8 cellular contexts compared by ENCODE assay signal in the genomic region with DNA sequence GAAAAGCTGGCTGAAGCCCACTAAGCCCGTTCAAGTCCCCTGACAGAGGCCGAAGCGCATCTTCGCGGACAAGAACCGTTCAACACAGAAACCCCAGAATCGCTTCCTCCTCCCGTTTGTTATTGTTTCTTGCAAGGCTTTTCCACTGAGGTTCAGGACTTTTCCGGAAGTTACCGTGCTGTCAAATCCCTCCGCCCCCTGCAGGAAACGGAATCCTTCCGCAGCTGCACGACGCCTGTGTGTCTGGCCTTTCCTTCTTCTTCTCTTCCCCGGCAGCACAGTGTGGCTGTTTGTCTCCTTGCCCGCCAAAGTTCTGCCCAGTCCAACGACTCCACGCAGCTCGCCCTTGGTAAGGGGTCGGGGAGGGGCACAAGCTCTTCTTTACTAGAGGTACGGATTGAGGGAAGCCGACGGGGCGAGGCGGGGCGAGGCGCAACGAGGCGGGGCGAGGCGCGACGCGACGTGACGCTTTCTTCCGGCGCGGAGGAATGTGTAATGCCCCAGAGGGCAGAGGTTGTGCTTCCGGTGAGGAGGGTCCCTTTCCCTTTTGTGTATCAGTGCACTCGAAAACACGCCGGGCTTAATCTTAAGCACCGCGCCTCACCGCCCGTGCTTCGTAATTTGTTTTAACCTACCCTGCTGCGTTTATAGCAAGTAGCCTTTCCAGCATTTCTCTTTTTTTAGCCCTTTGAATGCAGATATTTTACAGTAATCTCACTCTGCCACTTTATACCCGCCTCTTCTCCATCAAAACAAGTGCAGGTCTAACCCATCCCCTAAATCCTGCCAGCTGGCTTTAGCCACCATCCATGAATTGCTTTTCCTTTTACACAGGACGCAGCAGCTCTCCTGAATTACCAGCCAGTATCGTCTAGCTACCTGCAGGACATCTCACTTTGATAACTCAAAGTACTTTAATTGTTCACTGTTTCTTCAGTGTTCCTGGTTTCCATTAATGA. TPM values are rescaled to one million over a fixed set of nuclear protein-coding genes. Genes with fewer than 3 reads are reported as not detected.
DNase-seq lines count a peak whose midpoint lies in the region; ATAC-seq, FAIRE-seq and TF ChIP-seq lines count a peak whose summit lies in the region.

TSS of gene KDM5A (minus strand) at position 183 of the 959 bp plus-strand sequence. CDS start 229 bp downstream, outside the sequence.

- no peaks in the 10 kb centered on the region for H3K9me3 Mint-ChIP-seq in activated naive CD8-positive, alpha-beta T cell (ENCODE audit: low read depth)

- peaks cover 37% of the 10 kb centered on the region for H3K4me1 Mint-ChIP-seq in activated naive CD8-positive, alpha-beta T cell (ENCODE audit: low read depth)

- H3K27me3 ChIP-seq in PC-9 (ENCODE audit: insufficient read depth, low read depth): no peaks in the 10 kb centered on the region
- H3K27me3 ChIP-seq in prostate gland (replicated peaks; ENCODE audit: insufficient read depth): no peaks in the 10 kb centered on the region

- peak within 1 kb of the TSS; percentile 84 for H3K27ac ChIP-seq in PC-9
- peak within 1 kb of the TSS; percentile 83 to 92 for H3K27ac ChIP-seq in prostate gland

- H3F3A ChIP-seq in PC-9 (ENCODE audit: insufficient read depth, low read depth): peaks cover 4% of the 10 kb centered on the region

- TF ChIP-seq POLR2A in prostate gland (IDR thresholded peaks at IDR 0.05): peak; percentile 38

- FAIRE-seq in urothelium cell line (lab: Jason Lieb, UNC): peak; percentile 96

- H2AFZ ChIP-seq in PC-9: peak within 1 kb of the TSS; percentile 88

- ATAC-seq in HG02588 (IDR thresholded peaks at IDR 0.05; ENCODE audit: unreplicated experiment): peak; percentile 93

- under 1% methylated on average over 52 of the region's 53 CpGs for WGBS in prostate gland

- intact Hi-C loops in PC-9 (cut with micrococcal nuclease; ENCODE audit: unreplicated experiment) (no loop called here), cardiac septum (cut with DNase I) (no loop called here), prostate gland (cut with DNase I) (no loop called here)

- no peaks in the 10 kb centered on the region for H3K9me2 ChIP-seq in PC-9 (ENCODE audit: insufficient read depth)

- H3K79me2 ChIP-seq in PC-9 (ENCODE audit: low read depth): peaks cover 44% of the 10 kb centered on the region

- DNase-seq in GM10266 (ENCODE audit: extremely low spot score) (peak; percentile 90), PC-9 (peak; percentile 87 to 91), cardiac septum (ENCODE audit: low spot score) (peak; percentile 96), prostate gland (ENCODE audit: low spot score) (peak; percentile 89), urothelium cell line (ENCODE audit: low spot score) (peak; percentile 96), KG1 (lab: John Stamatoyannopoulos, UW) (no peak)

- peaks cover 36% of the 10 kb centered on the region for H4K20me1 ChIP-seq in PC-9 (ENCODE audit: insufficient read depth)

- peak within 1 kb of the TSS; percentile 89 for H3K4me3 Mint-ChIP-seq in activated naive CD8-positive, alpha-beta T cell

- BruUV-seq in PC-9 (replicated peaks; lab: Mats Ljungman, UMichigan): TSS peak; percentile 79

- no peaks in the 10 kb centered on the region for H3K36me3 Mint-ChIP-seq in activated naive CD8-positive, alpha-beta T cell

- H3K27me3 Mint-ChIP-seq in activated naive CD8-positive, alpha-beta T cell: no peaks in the 10 kb centered on the region

- POLR2A ChIA-PET in PC-9 (lab: Charles Lee; ENCODE audit: unreplicated experiment): interaction anchor here (0.6 to 0.7 kb wide), 8 partner anchors 10 to 789 kb away, joined by 3 to 7 read pairs (median 5); no protein-coding TSS in a partner anchor

- peak within 1 kb of the TSS; percentile 89 for H3K4me2 ChIP-seq in PC-9

- TF ChIP-seq CTCF in GM10266 (IDR thresholded peaks at IDR 0.05; ENCODE audit: control insufficient read depth, insufficient read depth, low read depth, missing control alignments) (peak; percentile 6), PC-9 (conservative IDR thresholded peaks at IDR 0.05) (no peak), prostate gland (IDR thresholded peaks at IDR 0.05) (peak in 3 of 4 experiments; percentile 12 to 44 (median 35))

- peak within 1 kb of the TSS; percentile 99 for H3K27ac Mint-ChIP-seq in activated naive CD8-positive, alpha-beta T cell

- H3K4me3 ChIP-seq in PC-9: peak within 1 kb of the TSS; percentile 88
- peak within 1 kb of the TSS; percentile 78 to 79 for H3K4me3 ChIP-seq in prostate gland

- H3K36me3 ChIP-seq in PC-9 (ENCODE audit: low read depth): peaks cover 22% of the 10 kb centered on the region
- peaks cover 0 to under 1% of the 10 kb centered on the region in 2 donors for H3K36me3 ChIP-seq in prostate gland

- H3K9me3 ChIP-seq in PC-9 (ENCODE audit: insufficient read depth, low read depth) (no peaks in the 10 kb centered on the region), prostate gland (no peaks in the 10 kb centered on the region)

- CTCF ChIA-PET in PC-9 (lab: Charles Lee): no interaction called here

- peaks cover 25% of the 10 kb centered on the region for H3K4me1 ChIP-seq in PC-9 (replicated peaks; ENCODE audit: insufficient read depth)
- no peaks in the 10 kb centered on the region for H3K4me1 ChIP-seq in prostate gland (replicated peaks)

RNA-seq across cellular contexts. Expression of gene KDM5A, which starts in this region (rescaled TPM):
- total RNA-seq in PC-9 (2021): 61.0 and 68.0 TPM in 2 replicates
- 35.3 TPM for total RNA-seq in cardiac septum
- total RNA-seq in prostate gland: 10 to 100 TPM; 38.5 to 51.0 TPM
